ENCODE assay signal across 17 cellular contexts in the genomic region with DNA sequence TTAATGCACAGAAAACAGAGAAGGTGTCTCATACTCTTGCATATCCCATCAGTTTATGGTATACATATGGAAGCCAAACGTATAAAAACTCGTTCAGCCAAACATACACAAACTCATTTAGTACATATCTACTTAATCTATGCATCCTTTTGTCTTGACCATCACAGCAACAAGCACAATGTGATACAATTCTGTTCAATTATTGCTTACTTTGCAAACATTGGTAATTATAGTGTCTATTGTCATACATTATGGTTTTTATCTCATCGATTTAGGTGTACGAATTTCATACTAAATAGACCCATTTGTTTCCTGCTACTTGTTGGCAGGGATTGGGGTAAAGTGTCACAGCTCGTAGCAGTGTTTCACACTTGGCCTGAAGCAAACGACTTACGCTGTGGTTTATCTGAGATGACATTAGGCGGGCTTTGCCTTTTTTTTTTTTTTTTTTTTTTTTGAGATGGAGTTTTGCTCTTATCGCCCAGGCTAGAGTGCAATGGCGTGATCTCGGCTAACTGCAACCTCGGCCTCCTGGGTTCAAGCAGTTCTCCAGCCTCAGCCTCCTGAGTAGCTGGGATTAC.
"Had no signal": no experiment of that assay in that cellular context is flagged by ENCODE, and none has a peak within 500 bp of the region (broad histone marks: within the 10 kb centered on the region; RNA-seq: fewer than 3 reads in every experiment).

No MANE protein-coding gene starts in this region.

- H3K36me3 Mint-ChIP-seq: naive thymus-derived CD8-positive, alpha-beta T cell; type B pancreatic cell had no signal

- H3K27ac Mint-ChIP-seq: endodermal cell, type B pancreatic cell had no signal

- H3K36me3 ChIP-seq: sigmoid colon, suprapubic skin, thyroid gland had no signal

- H3K27me3 Mint-ChIP-seq: type B pancreatic cell had no signal

- ATAC-seq: foreskin keratinocyte; left lobe of liver; naive thymus-derived CD8-positive, alpha-beta T cell had no signal

- H3K4me3 ChIP-seq: coronary artery, hepatocyte, mucosa of descending colon, sigmoid colon, skin epidermis, suprapubic skin, thyroid gland had no signal

- DNase-seq: effector CD4-positive, alpha-beta T cell; endodermal cell; erythroblast; foreskin keratinocyte; head of caudate nucleus; mucosa of descending colon; naive thymus-derived CD8-positive, alpha-beta T cell; sigmoid colon; stimulated activated naive CD4-positive, alpha-beta T cell; thyroid gland had no signal

- H3K4me3 Mint-ChIP-seq: endodermal cell; naive thymus-derived CD8-positive, alpha-beta T cell; neural crest cell; type B pancreatic cell had no signal

- H3K27ac ChIP-seq: coronary artery, foreskin keratinocyte, hepatocyte, sigmoid colon, skin epidermis, suprapubic skin, thyroid gland had no signal

- H3K9me3 Mint-ChIP-seq: naive thymus-derived CD8-positive, alpha-beta T cell had no signal

- H3K27me3 ChIP-seq: foreskin keratinocyte, hepatocyte, sigmoid colon, suprapubic skin, thyroid gland had no signal
